8 cellular contexts compared by ENCODE assay signal in genomic region chr6:17703256-17703694, GRCh38. TPM values are rescaled to one million over a fixed set of nuclear protein-coding genes. Genes with fewer than 3 reads are reported as not detected.
DNase-seq lines count a peak whose midpoint lies in the region; ATAC-seq and TF ChIP-seq lines count a peak whose summit lies in the region.

No MANE protein-coding gene starts in this region.

- TF ChIP-seq CTCF in AG10803 (conservative IDR thresholded peaks at IDR 0.05; ENCODE audit: low read length): no peak
- TF ChIP-seq CTCF in foreskin keratinocyte (conservative IDR thresholded peaks at IDR 0.05): no peak

- 31% methylated on average over 1 of the region's 1 CpG for WGBS in thymus

- H3K4me3 ChIP-seq in AG10803 (ENCODE audit: low read length) (no peak overlapping the region), thymus (ENCODE audit: low read length) (no peak overlapping the region)

- CTCF ChIA-PET in HEK293T (lab: Yijun Ruan, JAX): interaction anchor here (1.2 kb wide), 1 partner anchor 19 kb away, joined by 3 read pairs; no protein-coding TSS in a partner anchor

- POLR2A ChIA-PET in HEK293T (lab: Yijun Ruan, JAX): interaction anchor here (0.6 kb wide), 1 partner anchor 8 kb away, joined by 3 read pairs; no protein-coding TSS in a partner anchor

- H3K9me3 ChIP-seq in thymus (ENCODE audit: control insufficient read depth): no peaks in the 10 kb centered on the region

- DNase-seq in AG10803 (ENCODE audit: low read depth) (peak; percentile 94), HEK293T (ENCODE audit: extremely low spot score) (no peak), T1000 (lab: John Stamatoyannopoulos, UW) (peak; percentile 5), foreskin keratinocyte (peak; percentile 76 to 82), midbrain (lab: John Stamatoyannopoulos, UW) (no peak)

- H3K4me1 ChIP-seq in foreskin keratinocyte (peaks cover 30% of the 10 kb centered on the region), thymus (ENCODE audit: control insufficient read depth, insufficient read depth, low read length) (peaks cover 13% of the 10 kb centered on the region)

- no peak overlapping the region for H3K27ac ChIP-seq in foreskin keratinocyte
- peak overlapping the region; percentile 15 for H3K27ac ChIP-seq in thymus (ENCODE audit: low read depth)

- H3K36me3 ChIP-seq in thymus (ENCODE audit: control insufficient read depth, insufficient read depth): no peaks in the 10 kb centered on the region

- peak; percentile 22 for ATAC-seq in foreskin keratinocyte
- no peak for ATAC-seq in HG02970 (IDR thresholded peaks at IDR 0.05; ENCODE audit: low FRiP score, unreplicated experiment)
- no peak for ATAC-seq in HG02938 (IDR thresholded peaks at IDR 0.05; ENCODE audit: unreplicated experiment)

- H3K27me3 ChIP-seq in foreskin keratinocyte: no peaks in the 10 kb centered on the region
- no peaks in the 10 kb centered on the region for H3K27me3 ChIP-seq in thymus (ENCODE audit: control insufficient read depth, insufficient read depth)

TF ChIP-seq in HEK293T, 16 proteins besides CTCF, POLR2A, EP300 and RAD21:
- no peak for TF ChIP-seq FOXK2 (IDR thresholded peaks at IDR 0.05)
- no peak for TF ChIP-seq SP1 (IDR thresholded peaks at IDR 0.05)
- TF ChIP-seq FOXM1 (IDR thresholded peaks at IDR 0.05; ENCODE audit: borderline replicate concordance): no peak
- TF ChIP-seq NFRKB (IDR thresholded peaks at IDR 0.05): no peak
- TF ChIP-seq HDGF (IDR thresholded peaks at IDR 0.05; ENCODE audit: borderline replicate concordance): no peak
- no peak for TF ChIP-seq CTBP1 (IDR thresholded peaks at IDR 0.05; ENCODE audit: borderline replicate concordance)
- no peak for TF ChIP-seq ELF4 (IDR thresholded peaks at IDR 0.05)
- TF ChIP-seq PKNOX1 (IDR thresholded peaks at IDR 0.05): peak; percentile 57; the same call in 1 of the 2 replicates

RNA-seq across cellular contexts. Expression of gene NUP153, which starts 3.5 kb away (rescaled TPM):
- 48.5 and 56.8 TPM in 2 replicates for total RNA-seq in foreskin keratinocyte
- 8.8 and 11.8 TPM in 2 replicates for polyA plus RNA-seq in foreskin keratinocyte
- 14.9 TPM for polyA plus RNA-seq in thymus

Comparison
In these comparisons a context has a peak if more than half of its experiments do, and no peak if none do; other contexts are left out.
1. DNase-seq: peak in AG10803 (single experiment), T1000 (single experiment) and foreskin keratinocyte (2 of 2); none in HEK293T (single experiment) and midbrain (single experiment).